10 cellular contexts compared by ENCODE assay signal in genomic region chr1:62686822-62687221, GRCh38. TPM values are rescaled to one million over a fixed set of nuclear protein-coding genes. Genes with fewer than 3 reads are reported as not detected.
DNase-seq lines count a peak whose midpoint lies in the region; FAIRE-seq and TF ChIP-seq lines count a peak whose summit lies in the region.
"Had no signal": no experiment of that assay in that cellular context is flagged by ENCODE, and none has a peak within 500 bp of the region (broad histone marks: within the 10 kb centered on the region; RNA-seq: fewer than 3 reads in every experiment).

No MANE protein-coding gene starts in this region.

- no peaks in the 10 kb centered on the region for H3K9me2 ChIP-seq in PC-9 (ENCODE audit: insufficient read depth)

- FAIRE-seq in HTR-8/SVneo (lab: Jason Lieb, UNC) = no peak
- FAIRE-seq: GM18507 had no signal

- no peaks in the 10 kb centered on the region for H3K27me3 ChIP-seq in PC-9 (ENCODE audit: insufficient read depth, low read depth)
- H3K27me3 ChIP-seq in endocrine pancreas (ENCODE audit: control insufficient read depth, insufficient read depth, low read length) = no peaks in the 10 kb centered on the region
- no peaks in the 10 kb centered on the region for H3K27me3 ChIP-seq in ovary
- H3K27me3 ChIP-seq: adrenal gland had no signal

- intact Hi-C loops in PC-9 (cut with micrococcal nuclease; ENCODE audit: unreplicated experiment) = loop anchor here (2.0 kb wide), 1 partner anchor 250 kb away; the partner anchor contains the start of gene USP1
- intact Hi-C loops in ovary (cut with DNase I) = no loop called here

- no peak for TF ChIP-seq EP300 in ovary (IDR thresholded peaks at IDR 0.05)

- BruUV-seq in PC-9 (replicated peaks; lab: Mats Ljungman, UMichigan) = TSS peak; percentile 60

- peaks cover 56% of the 10 kb centered on the region for H3K79me2 ChIP-seq in PC-9 (ENCODE audit: low read depth)

- H2AFZ ChIP-seq in PC-9 = no peak overlapping the region

- no peak for TF ChIP-seq POLR2A in ovary (IDR thresholded peaks at IDR 0.05)

- no peaks in the 10 kb centered on the region for H4K20me1 ChIP-seq in PC-9 (ENCODE audit: insufficient read depth)

- H3K27ac ChIP-seq in PC-9 (no peak overlapping the region), ovary (no peak overlapping the region)

- DNase-seq in GM12865 (ENCODE audit: low read depth) (no peak), PC-9 (no peak), ovary (no peak), cerebellum (ENCODE audit: low spot score) (no peak), HEK293T (ENCODE audit: extremely low spot score) (no peak), HTR-8/SVneo (ENCODE audit: insufficient read length, low spot score) (no peak)
- DNase-seq in stimulated activated CD4-positive, alpha-beta T cell treated with anti-CD3 and anti-CD28 coated beads, Interleukin-4, amount 100 ng/mL, for 4 hours = no peak

- peak overlapping the region; percentile 78 for H3K4me2 ChIP-seq in PC-9

- CTCF ChIA-PET in PC-9 (lab: Charles Lee) = no interaction called here
- CTCF ChIA-PET in HEK293T (lab: Yijun Ruan, JAX) = no interaction called here

- POLR2A ChIA-PET in PC-9 (lab: Charles Lee; ENCODE audit: unreplicated experiment) = no interaction called here
- POLR2A ChIA-PET in HEK293T (lab: Yijun Ruan, JAX) = no interaction called here

- peak overlapping the region; percentile 57; the same call in 1 of the 2 replicates for H3K4me3 ChIP-seq in GM12865 (ENCODE audit: low read depth, low read length)
- H3K4me3 ChIP-seq in PC-9 = peak overlapping the region; percentile 75
- peak overlapping the region; percentile 89 for H3K4me3 ChIP-seq in endocrine pancreas (ENCODE audit: control insufficient read depth, insufficient read depth, low read length)
- peak overlapping the region; percentile 79 for H3K4me3 ChIP-seq in ovary

- WGBS in ovary, 3 donors = 71 to 78% (median 77%) methylated on average over 7 of the region's 7 CpGs

- H3K4me1 ChIP-seq in PC-9 (replicated peaks; ENCODE audit: insufficient read depth) = peaks cover 66% of the 10 kb centered on the region
- peaks cover 14% of the 10 kb centered on the region for H3K4me1 ChIP-seq in endocrine pancreas (ENCODE audit: control insufficient read depth, insufficient read depth, low read length)
- H3K4me1 ChIP-seq in ovary (ENCODE audit: insufficient read depth) = peaks cover 12% of the 10 kb centered on the region

- H3F3A ChIP-seq in PC-9 (ENCODE audit: insufficient read depth, low read depth) = peaks cover 11% of the 10 kb centered on the region; the same call in 1 of the 2 replicates

- no peak for TF ChIP-seq CTCF in GM12865 (IDR thresholded peaks at IDR 0.05; ENCODE audit: insufficient read depth, low read depth, low read length, missing control alignments)
- no peak for TF ChIP-seq CTCF in PC-9 (conservative IDR thresholded peaks at IDR 0.05)
- no peak for TF ChIP-seq CTCF in ovary (IDR thresholded peaks at IDR 0.05)

- 0 out of 2 replicates have a peak, but pooled peaks cover under 1% of the 10 kb centered on the region for H3K36me3 ChIP-seq in PC-9 (ENCODE audit: low read depth)
- H3K36me3 ChIP-seq in endocrine pancreas (ENCODE audit: control insufficient read depth, insufficient read depth, low read length) = no peaks in the 10 kb centered on the region
- no peaks in the 10 kb centered on the region for H3K36me3 ChIP-seq in ovary
- H3K36me3 ChIP-seq: adrenal gland had no signal

- no peaks in the 10 kb centered on the region for H3K9me3 ChIP-seq in PC-9 (ENCODE audit: insufficient read depth, low read depth)
- no peaks in the 10 kb centered on the region for H3K9me3 ChIP-seq in endocrine pancreas (ENCODE audit: control insufficient read depth, low read length)
- no peaks in the 10 kb centered on the region for H3K9me3 ChIP-seq in ovary
- H3K9me3 ChIP-seq: adrenal gland had no signal

- H3K9ac ChIP-seq in endocrine pancreas (ENCODE audit: control insufficient read depth, insufficient read depth, low read length) = peak overlapping the region; percentile 21

TF ChIP-seq in HEK293T, 16 proteins besides CTCF, POLR2A, EP300 and RAD21:
- TF ChIP-seq FOXM1 (IDR thresholded peaks at IDR 0.05; ENCODE audit: borderline replicate concordance) (no peak), SP1 (IDR thresholded peaks at IDR 0.05) (no peak), L3MBTL2 (conservative IDR thresholded peaks at IDR 0.05) (no peak), BHLHE40 (IDR thresholded peaks at IDR 0.05; ENCODE audit: borderline replicate concordance) (no peak), ELF4 (IDR thresholded peaks at IDR 0.05) (no peak), FOXA1 (IDR thresholded peaks at IDR 0.05) (no peak), SUZ12 (IDR thresholded peaks at IDR 0.05) (no peak), CTBP1 (IDR thresholded peaks at IDR 0.05; ENCODE audit: borderline replicate concordance) (no peak), PKNOX1 (IDR thresholded peaks at IDR 0.05) (no peak), ZNF384 (IDR thresholded peaks at IDR 0.05) (no peak), LEF1 (IDR thresholded peaks at IDR 0.05; ENCODE audit: borderline replicate concordance) (no peak), NFRKB (IDR thresholded peaks at IDR 0.05) (no peak), TARDBP (IDR thresholded peaks at IDR 0.05) (no peak), HDGF (IDR thresholded peaks at IDR 0.05; ENCODE audit: borderline replicate concordance) (no peak)

RNA-seq across cellular contexts. Expression of gene DOCK7, which starts 1.4 kb away (rescaled TPM):
- total RNA-seq in PC-9 (2021) = 34.0 and 34.2 TPM in 2 replicates
- total RNA-seq in ovary = 10 to 100 TPM; 29.0 to 43.1 (median 39.9) TPM
- polyA plus RNA-seq in ovary = 10 to 100 TPM; 12.7 to 29.1 TPM
- total RNA-seq in cerebellum = 187 TPM
